ENCODE assay signal across 8 cellular contexts in genomic region chr2:159285433-159285832, GRCh38. TPM values are rescaled to one million over a fixed set of nuclear protein-coding genes. Genes with fewer than 3 reads are reported as not detected.
DNase-seq lines count a peak whose midpoint lies in the region; ATAC-seq and TF ChIP-seq lines count a peak whose summit lies in the region.

No MANE protein-coding gene starts in this region.

- H3K27ac ChIP-seq in tibial artery (peak overlapping the region; percentile 86 to 87), Karpas-422 (ENCODE audit: low read length) (no peak overlapping the region)

- no peak overlapping the region for H3K4me2 ChIP-seq in Karpas-422 (ENCODE audit: low read depth, low read length, poor library complexity, severe bottlenecking)

- H3K9me2 ChIP-seq in Karpas-422 (replicated peaks; ENCODE audit: insufficient read depth, low read length), result no peaks in the 10 kb centered on the region

- in situ Hi-C loops in astrocyte of the cerebellum (cut with HindIII; ENCODE audit: low sequenced_read_pairs), result no loop called here

- peaks cover 33% of the 10 kb centered on the region for H3K4me1 Mint-ChIP-seq in activated T-cell treated with anti-CD3 and anti-CD28 coated beads, Interleukin-2, amount 50 U/mL, for 72 hours (ENCODE audit: low read depth)
- peaks cover 15% of the 10 kb centered on the region for H3K4me1 Mint-ChIP-seq in memory B cell

- H3K36me3 Mint-ChIP-seq in activated T-cell treated with anti-CD3 and anti-CD28 coated beads, Interleukin-2, amount 50 U/mL, for 72 hours (ENCODE audit: insufficient read depth in 2 of 2), result no peaks in the 10 kb centered on the region
- H3K36me3 Mint-ChIP-seq in memory B cell, result peaks cover 3% of the 10 kb centered on the region

- no peak overlapping the region for H3K27ac Mint-ChIP-seq in activated T-cell treated with anti-CD3 and anti-CD28 coated beads, Interleukin-2, amount 50 U/mL, for 72 hours
- peak overlapping the region; percentile 72 for H3K27ac Mint-ChIP-seq in memory B cell

- peak overlapping the region; percentile 85 to 88 for H3K4me3 Mint-ChIP-seq in activated T-cell treated with anti-CD3 and anti-CD28 coated beads, Interleukin-2, amount 50 U/mL, for 72 hours
- H3K4me3 Mint-ChIP-seq in memory B cell, result peak overlapping the region; percentile 88

- H3K4me3 ChIP-seq in astrocyte of the cerebellum (ENCODE audit: low read depth, low read length) (peak overlapping the region; percentile 74), tibial artery (peak overlapping the region; percentile 78 to 95), Karpas-422 (ENCODE audit: low read length) (no peak overlapping the region)

- TF ChIP-seq CTCF in astrocyte of the cerebellum (IDR thresholded peaks at IDR 0.05; ENCODE audit: low read depth, low read length, missing control alignments) (no peak), tibial artery (IDR thresholded peaks at IDR 0.05) (no peak)

- no peaks in the 10 kb centered on the region for H4K20me1 ChIP-seq in Karpas-422 (ENCODE audit: insufficient read depth, low read depth, low read length)

- H3K27me3 ChIP-seq in tibial artery (no peaks in the 10 kb centered on the region), Karpas-422 (ENCODE audit: low read length) (no peaks in the 10 kb centered on the region)

- H3K9ac ChIP-seq in Karpas-422 (ENCODE audit: low read length), result no peak overlapping the region

- H3K4me1 ChIP-seq in tibial artery, result peaks cover 0 to 22% (median 9%) of the 10 kb centered on the region in 4 donors
- peaks cover 8% of the 10 kb centered on the region for H3K4me1 ChIP-seq in Karpas-422 (ENCODE audit: low read length)

- ATAC-seq in activated T-cell treated with anti-CD3 and anti-CD28 coated beads, Interleukin-2, amount 50 U/mL, for 72 hours (replicated peaks in 1 of 2), result no peak
- no peak for ATAC-seq in memory B cell (ENCODE audit: low read depth)
- no peak for ATAC-seq in GM19395 (IDR thresholded peaks at IDR 0.05; ENCODE audit: unreplicated experiment)

- intact Hi-C loops in tibial artery (cut with DNase I; ENCODE audit: low total_unique reads), result loop anchor here (10.0 kb wide), 1 partner anchor 429 kb away; the partner anchor contains the start of gene MARCHF7

- no peak overlapping the region for H2AFZ ChIP-seq in Karpas-422 (ENCODE audit: low read length)

- H3K9me3 ChIP-seq in tibial artery (no peaks in the 10 kb centered on the region), Karpas-422 (ENCODE audit: low read length) (no peaks in the 10 kb centered on the region)

- H3K36me3 ChIP-seq in tibial artery, result peaks cover 7 to 20% (median 9%) of the 10 kb centered on the region in 3 donors
- no peaks in the 10 kb centered on the region for H3K36me3 ChIP-seq in Karpas-422 (ENCODE audit: insufficient read depth, low read length)

- no peaks in the 10 kb centered on the region for H3K27me3 Mint-ChIP-seq in activated T-cell treated with anti-CD3 and anti-CD28 coated beads, Interleukin-2, amount 50 U/mL, for 72 hours (ENCODE audit: low read depth)
- H3K27me3 Mint-ChIP-seq in memory B cell, result peaks cover 2% of the 10 kb centered on the region

- H3K79me2 ChIP-seq in Karpas-422 (ENCODE audit: low read length), result no peaks in the 10 kb centered on the region

- DNase-seq in activated T-cell treated with anti-CD3 and anti-CD28 coated beads, Interleukin-2, amount 50 U/mL, for 72 hours, result no peak
- no peak for DNase-seq in activated T-cell treated with anti-CD3 and anti-CD28 coated beads, Interleukin-2, amount 50 U/mL, for 1 hour
- DNase-seq in astrocyte of the cerebellum (ENCODE audit: low read depth) (no peak), memory B cell (ENCODE audit: low spot score in 2 of 2) (no peak), tibial artery (no peak), NCI-H2227 (lab: John Stamatoyannopoulos, UW; ENCODE audit: unreplicated experiment) (no peak), Karpas-422 (no peak)

- H3K9me3 Mint-ChIP-seq in activated T-cell treated with anti-CD3 and anti-CD28 coated beads, Interleukin-2, amount 50 U/mL, for 72 hours, result no peaks in the 10 kb centered on the region
- H3K9me3 Mint-ChIP-seq in memory B cell, result no peaks in the 10 kb centered on the region

RNA-seq across cellular contexts. Expression of gene WDSUB1, which starts 1.1 kb away (rescaled TPM):
- 1 to 10 TPM; 6.0 to 7.3 TPM for total RNA-seq in activated T-cell treated with anti-CD3 and anti-CD28 coated beads, Interleukin-2, amount 50 U/mL, for 72 hours
- 0.29 TPM in 1 of 2 replicates, not detected in the other for total RNA-seq in Karpas-422 (2014; rRNA removed; shearing (Covaris generic); ENCODE audit: low replicate concordance)
